ENCODE assay signal across 8 cellular contexts in genomic region chr16:50671644-50672260, GRCh38. TPM values are rescaled to one million over a fixed set of nuclear protein-coding genes. Genes with fewer than 3 reads are reported as not detected.
DNase-seq lines count a peak whose midpoint lies in the region; ATAC-seq and TF ChIP-seq lines count a peak whose summit lies in the region.

No MANE protein-coding gene starts in this region.

- H3K4me2 ChIP-seq in H9 (ENCODE audit: insufficient read depth, insufficient read length, low read length) = no peak overlapping the region
- no peak overlapping the region for H3K4me2 ChIP-seq in parathyroid adenoma (ENCODE audit: low read length)

- DNase-seq in AML-193 (lab: John Stamatoyannopoulos, UW) (peak; percentile 60 to 61), H9 (no peak), superior temporal gyrus (ENCODE audit: extremely low spot score) (no peak)
- peak; percentile 37 for DNase-seq in central memory CD4-positive, alpha-beta T cell

- H3K23ac ChIP-seq in H9 (ENCODE audit: insufficient read length, low read depth, low read length) = no peak overlapping the region

- H3K27ac Mint-ChIP-seq in H9 = no peak overlapping the region
- H3K27ac Mint-ChIP-seq in T-helper 1 cell treated with Interleukin-12 subunit alpha and Interleukin-12 subunit beta and Interleukin-4 antibody, amounts not matched to agents 30 μg/mL and 1 μg/mL, for 36 hours = peak overlapping the region; percentile 14

- H3K4me3 Mint-ChIP-seq in H9 = no peak overlapping the region
- no peak overlapping the region for H3K4me3 Mint-ChIP-seq in T-helper 1 cell treated with Interleukin-12 subunit alpha and Interleukin-12 subunit beta and Interleukin-4 antibody, amounts not matched to agents 30 μg/mL and 1 μg/mL, for 36 hours

- no CpG with 5 or more reads among the region's 2 CpGs for WGBS in H9 (ENCODE audit: extremely low coverage, insufficient read length, low lambda C conversion rate)

- H3K18ac ChIP-seq in H9 (ENCODE audit: insufficient read length, low read depth, low read length) = no peak overlapping the region

- H4K5ac ChIP-seq in H9 (ENCODE audit: insufficient read length, low read depth, low read length) = no peak overlapping the region

- no peaks in the 10 kb centered on the region for H4K20me1 ChIP-seq in H9 (ENCODE audit: control insufficient read depth, insufficient read depth, insufficient read length)

- H2BK120ac ChIP-seq in H9 (ENCODE audit: low read depth, low read length, poor library complexity, severe bottlenecking) = no peak overlapping the region

- H2AFZ ChIP-seq in H9 (ENCODE audit: low read length) (no peak overlapping the region), parathyroid adenoma (no peak overlapping the region)

- no peak overlapping the region for H2BK20ac ChIP-seq in H9 (ENCODE audit: low read depth, low read length, poor library complexity, severe bottlenecking)

- ATAC-seq in HG03045 (IDR thresholded peaks at IDR 0.05; ENCODE audit: unreplicated experiment) = no peak
- ATAC-seq in GM19455 (IDR thresholded peaks at IDR 0.05; ENCODE audit: unreplicated experiment) = no peak

- H3K4ac ChIP-seq in H9 (ENCODE audit: low read depth, low read length) = no peak overlapping the region

- no peak overlapping the region for H3K56ac ChIP-seq in H9 (ENCODE audit: insufficient read length, low read depth, low read length)

- H3K4me1 ChIP-seq in H9 (ENCODE audit: insufficient read depth, low read length) (no peaks in the 10 kb centered on the region), parathyroid adenoma (no peaks in the 10 kb centered on the region)

- H3K36me3 Mint-ChIP-seq in H9 (ENCODE audit: insufficient read depth in 1 of 3, low read depth in 3 of 3) = peaks cover 8 to 17% (median 11%) of the 10 kb centered on the region in 3 experiments
- peaks cover 76% of the 10 kb centered on the region for H3K36me3 Mint-ChIP-seq in T-helper 1 cell treated with Interleukin-12 subunit alpha and Interleukin-12 subunit beta and Interleukin-4 antibody, amounts not matched to agents 30 μg/mL and 1 μg/mL, for 36 hours (ENCODE audit: low read depth)

- H2BK12ac ChIP-seq in H9 (ENCODE audit: insufficient read length, low read depth, low read length) = no peak overlapping the region

- H3K14ac ChIP-seq in H9 (ENCODE audit: insufficient read depth, low read length) = no peak overlapping the region

- H3K4me3 ChIP-seq in parathyroid adenoma (ENCODE audit: low read depth, low read length) = no peak overlapping the region

- H3K79me2 ChIP-seq in H9 (ENCODE audit: insufficient read depth, low read length) (no peaks in the 10 kb centered on the region), parathyroid adenoma (no peaks in the 10 kb centered on the region)

- H2BK5ac ChIP-seq in H9 (ENCODE audit: insufficient read length, low read length) = no peak overlapping the region

- no peak overlapping the region for H3T11ph ChIP-seq in H9 (ENCODE audit: low read length)

- no peak overlapping the region for H2BK15ac ChIP-seq in H9 (ENCODE audit: low read depth, low read length)

- TF ChIP-seq CTCF in H9 (conservative IDR thresholded peaks at IDR 0.05) (peak; percentile 86), parathyroid adenoma (IDR thresholded peaks at IDR 0.05) (peak; percentile 11)

- H3K27ac ChIP-seq in H9 (ENCODE audit: insufficient read length, low read depth, low read length) (no peak overlapping the region), parathyroid adenoma (no peak overlapping the region)

- H3K4me1 Mint-ChIP-seq in H9 = peaks cover 7 to 15% of the 10 kb centered on the region in 2 experiments; a peak in 3 of 4 replicates
- H3K4me1 Mint-ChIP-seq in T-helper 1 cell treated with Interleukin-12 subunit alpha and Interleukin-12 subunit beta and Interleukin-4 antibody, amounts not matched to agents 30 μg/mL and 1 μg/mL, for 36 hours (ENCODE audit: low read depth) = peaks cover 31% of the 10 kb centered on the region

- H3K9ac ChIP-seq in H9 (ENCODE audit: extremely low read depth, insufficient read length, low read length) (no peak overlapping the region), parathyroid adenoma (no peak overlapping the region)

- peaks cover 23 to 25% of the 10 kb centered on the region in 2 experiments for H3K9me3 Mint-ChIP-seq in H9
- H3K9me3 Mint-ChIP-seq in T-helper 1 cell treated with Interleukin-12 subunit alpha and Interleukin-12 subunit beta and Interleukin-4 antibody, amounts not matched to agents 30 μg/mL and 1 μg/mL, for 36 hours = peaks cover 22% of the 10 kb centered on the region

- no peaks in the 10 kb centered on the region for H3K23me2 ChIP-seq in H9 (ENCODE audit: insufficient read length, low read depth, low read length, poor library complexity, severe bottlenecking)

- no peak overlapping the region for H2AK5ac ChIP-seq in H9 (ENCODE audit: insufficient read length, low read length)

- H3K79me1 ChIP-seq in H9 (ENCODE audit: insufficient read depth, low read depth, low read length, poor library complexity, severe bottlenecking) = no peaks in the 10 kb centered on the region

- H3K36me3 ChIP-seq in parathyroid adenoma (ENCODE audit: control insufficient read depth, insufficient read depth, low read length) = no peaks in the 10 kb centered on the region

- H4K8ac ChIP-seq in H9 (replicated peaks; ENCODE audit: insufficient read length, low read depth, low read length) = no peak overlapping the region

- H3K9me3 ChIP-seq in H9 (ENCODE audit: control insufficient read depth, low read depth, low read length) = peaks cover 10% of the 10 kb centered on the region
- no peaks in the 10 kb centered on the region for H3K9me3 ChIP-seq in parathyroid adenoma (ENCODE audit: control insufficient read depth, low read length)

- H3K27me3 ChIP-seq in H9 (ENCODE audit: insufficient read depth, low read length) (no peaks in the 10 kb centered on the region), parathyroid adenoma (ENCODE audit: control insufficient read depth, insufficient read depth, low read length) (no peaks in the 10 kb centered on the region)

- H4K91ac ChIP-seq in H9 (ENCODE audit: insufficient read length, low read depth, low read length) = no peak overlapping the region

- peaks cover 3% of the 10 kb centered on the region for H3K27me3 Mint-ChIP-seq in H9 (ENCODE audit: low read depth)
- H3K27me3 Mint-ChIP-seq in T-helper 1 cell treated with Interleukin-12 subunit alpha and Interleukin-12 subunit beta and Interleukin-4 antibody, amounts not matched to agents 30 μg/mL and 1 μg/mL, for 36 hours (ENCODE audit: low read depth) = no peaks in the 10 kb centered on the region

RNA-seq across cellular contexts. Expression of gene SNX20, which starts 9.4 kb away (rescaled TPM):
- not detected in 2 replicates for total RNA-seq in H9 (2021)

RNA-seq across cellular contexts. Expression of gene NOD2, which starts 21.7 kb away (rescaled TPM):
- total RNA-seq in H9 (2021) = 0.17 and 0.26 TPM in 2 replicates

Comparison
In these comparisons a context has a peak if more than half of its experiments do, and no peak if none do; other contexts are left out.
1. DNase-seq: peak in AML-193 (2 of 2) and central memory CD4-positive, alpha-beta T cell (single experiment); none in H9 (single experiment) and superior temporal gyrus (single experiment).